8 cellular contexts compared by ENCODE assay signal in the genomic region with DNA sequence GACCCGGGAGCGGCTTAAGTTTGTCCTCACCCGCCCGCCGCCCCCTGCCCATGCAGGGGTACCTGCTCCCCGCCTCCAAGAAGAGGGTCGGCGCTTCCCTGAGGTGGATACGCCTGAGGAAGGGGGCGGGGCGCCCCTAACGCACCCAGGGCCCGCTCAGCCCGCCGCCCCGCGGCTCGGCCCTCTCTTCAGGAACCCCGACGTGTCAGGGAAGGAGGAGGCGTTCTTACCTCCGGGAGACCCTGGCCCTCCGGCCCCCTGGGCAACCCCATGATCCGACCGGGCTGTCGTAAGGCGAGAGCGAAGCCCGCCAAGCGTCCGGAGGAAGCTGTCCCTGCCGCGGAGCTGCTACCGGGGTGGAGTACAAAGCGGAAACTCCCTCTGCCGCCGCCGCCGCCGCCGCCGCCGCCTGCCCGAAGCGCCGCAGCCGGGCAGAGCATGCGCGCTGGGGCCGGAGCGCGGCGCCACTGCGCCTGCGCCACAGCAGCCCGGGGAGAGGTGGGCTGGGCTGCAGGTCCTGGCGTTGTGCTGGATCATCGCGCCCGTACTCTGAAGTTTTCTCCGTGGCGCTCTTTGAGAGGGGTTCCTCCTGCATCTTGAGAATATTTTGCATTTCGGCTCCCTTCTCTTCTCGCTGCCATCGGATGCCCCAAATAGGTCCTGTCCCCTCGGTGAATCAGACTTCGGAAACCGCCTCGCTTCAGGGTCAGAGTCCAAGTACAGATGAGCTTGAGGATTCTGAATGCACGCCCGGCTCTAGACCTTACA. TPM values are rescaled to one million over a fixed set of nuclear protein-coding genes. Genes with fewer than 3 reads are reported as not detected.
DNase-seq lines count a peak whose midpoint lies in the region; ATAC-seq and TF ChIP-seq lines count a peak whose summit lies in the region.

CCDC93 (minus strand) TSS at position 347 of the 768 bp plus-strand sequence; CDS start at position 272, 75 bp downstream.

- H3K36me3 ChIP-seq in BLaER1 (peaks cover 10% of the 10 kb centered on the region), left lung (peaks cover 0 to 3% of the 10 kb centered on the region in 2 donors)

- H4K20me1 ChIP-seq in BLaER1: peaks cover 48% of the 10 kb centered on the region

- DNase-seq in GM19240 (ENCODE audit: insufficient read length, low spot score) (peak; percentile 93), NCI-H69 (lab: John Stamatoyannopoulos, UW) (peak; percentile 80), dedifferentiated amniotic fluid mesenchymal stem cell (ENCODE audit: extremely low spot score) (peak; percentile 69), left lung (peak; percentile 90 to 97)
- DNase-seq in activated CD4-positive, alpha-beta T cell treated with anti-CD3 and anti-CD28 coated beads, Interleukin-2, amount 50 U/mL, for 1 hour: peak; percentile 81
- peak; percentile 79 for DNase-seq in stimulated activated CD4-positive, alpha-beta T cell treated with anti-CD3 and anti-CD28 coated beads, Interleukin-2, amount 100 ng/mL, for 4 hours (ENCODE audit: low read depth)

- TF ChIP-seq CTCF in left lung (IDR thresholded peaks at IDR 0.05): no peak

- H3K27ac ChIP-seq in BLaER1: peak within 1 kb of the TSS; percentile 81
- H3K27ac ChIP-seq in left lung: peak within 1 kb of the TSS; percentile 83 to 92

- peak within 1 kb of the TSS; percentile 100 for H3K4me3 ChIP-seq in BLaER1
- peak within 1 kb of the TSS; percentile 88 to 95 for H3K4me3 ChIP-seq in left lung

- no peaks in the 10 kb centered on the region for H3K27me3 ChIP-seq in BLaER1
- no peaks in the 10 kb centered on the region for H3K27me3 ChIP-seq in left lung

- H3K4me2 ChIP-seq in BLaER1: peak within 1 kb of the TSS; percentile 99

- no peaks in the 10 kb centered on the region for H3K9me3 ChIP-seq in BLaER1
- no peaks in the 10 kb centered on the region for H3K9me3 ChIP-seq in left lung

- intact Hi-C loops in left lung (cut with DNase I): no loop called here

- H3K9ac ChIP-seq in BLaER1: peak within 1 kb of the TSS; percentile 89

- ATAC-seq in HG03457 (IDR thresholded peaks at IDR 0.05; ENCODE audit: unreplicated experiment): peak; percentile 81
- peak; percentile 92 for ATAC-seq in left lung

- H3K4me1 ChIP-seq in BLaER1 (peaks cover 26% of the 10 kb centered on the region), left lung (peaks cover 4 to 61% of the 10 kb centered on the region in 2 donors)

RNA-seq across cellular contexts. Expression of gene CCDC93, which starts in this region (rescaled TPM):
- total RNA-seq in left lung: 10 to 100 TPM; 30.2 to 49.0 TPM

Comparison
In these comparisons a context has a peak if more than half of its experiments do, and no peak if none do; other contexts are left out.
1. Peak in every context shown above with its lines: DNase-seq, ATAC-seq, H3K4me3 ChIP-seq and H3K27ac ChIP-seq.